11 cellular contexts compared by ENCODE assay signal in the genomic region with DNA sequence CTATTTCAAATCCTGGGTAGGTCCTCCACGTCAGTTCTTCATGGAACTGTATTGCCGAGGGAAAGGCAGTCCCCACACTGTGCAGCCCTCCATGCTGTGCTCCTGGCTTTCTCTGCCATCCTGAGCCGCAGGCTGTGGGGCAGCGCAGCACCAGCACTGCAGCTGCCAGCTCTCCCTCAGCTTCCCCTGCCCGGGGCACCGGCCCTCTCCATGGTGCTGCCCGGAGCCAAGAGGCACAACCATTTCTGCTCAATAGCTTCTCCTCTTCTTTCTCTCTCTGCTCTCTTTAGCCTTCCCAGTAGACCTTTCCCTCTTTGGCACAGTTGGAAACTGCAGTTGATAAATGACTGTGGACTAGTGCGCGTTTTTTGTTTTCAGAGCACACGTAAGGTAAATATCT. TPM values are rescaled to one million over a fixed set of nuclear protein-coding genes. Genes with fewer than 3 reads are reported as not detected.
DNase-seq lines count a peak whose midpoint lies in the region; ATAC-seq and TF ChIP-seq lines count a peak whose summit lies in the region.
"Had no signal": no experiment of that assay in that cellular context is flagged by ENCODE, and none has a peak within 500 bp of the region (broad histone marks: within the 10 kb centered on the region; RNA-seq: fewer than 3 reads in every experiment).

No MANE protein-coding gene starts in this region.

- peak overlapping the region in 6 of 11 experiments; percentile 39 to 82 (median 78); a peak in 10 of 22 replicates for H3K4me2 ChIP-seq in BLaER1 treated with 17β-estradiol and CSF1 and Interleukin-3, amounts not matched to agents 10 nM and 100 nM
- H3K4me2 ChIP-seq in neuronal stem cell (ENCODE audit: insufficient read depth, low read length, poor library complexity, severe bottlenecking), result no peak overlapping the region

- H3K36me3 Mint-ChIP-seq in T-cell, result peaks cover 45% of the 10 kb centered on the region

- no peaks in the 10 kb centered on the region for H3K9me3 Mint-ChIP-seq in T-cell

- no peak overlapping the region for H3K27ac ChIP-seq in BLaER1 treated with 17β-estradiol and CSF1 and Interleukin-3, amounts not matched to agents 10 nM and 100 nM
- H3K27ac ChIP-seq in cardiac muscle cell (peak overlapping the region; percentile 95), neuronal stem cell (replicated peaks; ENCODE audit: low read length) (peak overlapping the region; percentile 82)

- H3K79me1 ChIP-seq in neuronal stem cell (ENCODE audit: low read depth, low read length), result no peaks in the 10 kb centered on the region

- WGBS in neuronal stem cell (ENCODE audit: extremely low coverage in 2 of 2, insufficient read length in 2 of 2, insufficient replicate concordance in 1 of 2), 2 donors, result no CpG with 5 or more reads among the region's 10 CpGs

- H3K18ac ChIP-seq in neuronal stem cell (ENCODE audit: low read length), result no peak overlapping the region

- ATAC-seq in T-cell (replicated peaks in 1 of 4), result no peak
- ATAC-seq: stimulated activated naive CD8-positive, alpha-beta T cell treated with anti-CD3 and anti-CD28 coated beads, Interleukin-15, Interleukin-2, amounts not matched to agents 100 U/mL and 50 U/mL, for 24 hours had no signal

- peaks cover 48 to 84% (median 68%) of the 10 kb centered on the region in 11 experiments for H3K36me3 ChIP-seq in BLaER1 treated with 17β-estradiol and CSF1 and Interleukin-3, amounts not matched to agents 10 nM and 100 nM
- peaks cover 43% of the 10 kb centered on the region for H3K36me3 ChIP-seq in cardiac muscle cell
- H3K36me3 ChIP-seq in neuronal stem cell (replicated peaks in 1 of 2; ENCODE audit: control insufficient read depth in 2 of 2, insufficient read depth in 2 of 2, low read length in 2 of 2), result peaks cover 35 to 89% of the 10 kb centered on the region in 2 donors

- CTCF ChIA-PET in T-cell (lab: Charles Lee), result interaction anchor here in 1 of 2 donors (1.1 kb wide), 1 partner anchor 66 kb away, joined by 3 read pairs; no protein-coding TSS in a partner anchor

- H3K27me3 ChIP-seq in BLaER1 treated with 17β-estradiol and CSF1 and Interleukin-3, amounts not matched to agents 10 nM and 100 nM, result no peaks in the 10 kb centered on the region
- H3K27me3 ChIP-seq in cardiac muscle cell (no peaks in the 10 kb centered on the region), neuronal stem cell (ENCODE audit: control insufficient read depth in 3 of 3, insufficient read depth in 3 of 3, low read depth in 1 of 3, low read length in 3 of 3) (no peaks in the 10 kb centered on the region)

- POLR2A ChIA-PET in T-cell (lab: Charles Lee), result no interaction called here

- peak overlapping the region; percentile 35 for H2BK15ac ChIP-seq in neuronal stem cell (ENCODE audit: low read length)

- no peak overlapping the region for H4K91ac ChIP-seq in neuronal stem cell (ENCODE audit: low read depth, low read length, poor library complexity)

- H3K4me3 ChIP-seq in BLaER1 treated with 17β-estradiol and CSF1 and Interleukin-3, amounts not matched to agents 10 nM and 100 nM, result no peak overlapping the region
- no peak overlapping the region for H3K4me3 ChIP-seq in cardiac muscle cell
- no peak overlapping the region for H3K4me3 ChIP-seq in neuronal stem cell (ENCODE audit: low read length in 2 of 2)

- peak; percentile 19 for DNase-seq in LHCN-M2 (ENCODE audit: low read depth)
- no peak for DNase-seq in cardiac muscle cell (ENCODE audit: low read depth in 1 of 2, low spot score in 1 of 2)
- no peak for DNase-seq in neuronal stem cell (ENCODE audit: low spot score)
- DNase-seq in NCI-H2081 treated with DMSO at 0.1 percent for 48 hours (lab: John Stamatoyannopoulos, UW), result no peak
- DNase-seq in T-cell, result no peak
- DNase-seq in NCI-H187 (lab: John Stamatoyannopoulos, UW), result no peak
- DNase-seq in cerebellum (ENCODE audit: low spot score), result no peak
- DNase-seq: MM.1S; stimulated activated CD4-positive, alpha-beta T cell treated with anti-CD3 and anti-CD28 coated beads, Interleukin-2, amount 100 ng/mL, for 48 hours; stimulated activated naive CD8-positive, alpha-beta T cell treated with anti-CD3 and anti-CD28 coated beads, Interleukin-15, Interleukin-2, amounts not matched to agents 100 U/mL and 50 U/mL, for 24 hours had no signal

- H3K4ac ChIP-seq in neuronal stem cell (ENCODE audit: low read length), result no peak overlapping the region

- no peak overlapping the region for H3K4me3 Mint-ChIP-seq in T-cell

- no peak overlapping the region for H3K27ac Mint-ChIP-seq in T-cell

- peak overlapping the region; percentile 30 for H2BK5ac ChIP-seq in neuronal stem cell (ENCODE audit: low read length)

- no peak overlapping the region for H3K14ac ChIP-seq in neuronal stem cell (ENCODE audit: low read length)

- H3K23ac ChIP-seq in neuronal stem cell (ENCODE audit: low read depth, low read length, poor library complexity), result no peak overlapping the region

- H3K9ac ChIP-seq in BLaER1 treated with 17β-estradiol and CSF1 and Interleukin-3, amounts not matched to agents 10 nM and 100 nM, result no peak overlapping the region
- no peak overlapping the region for H3K9ac ChIP-seq in neuronal stem cell (ENCODE audit: low read depth, low read length, poor library complexity)

- no peak overlapping the region for H2AFZ ChIP-seq in neuronal stem cell (ENCODE audit: low read length)

- no peak for TF ChIP-seq CTCF in cardiac muscle cell (IDR thresholded peaks at IDR 0.05; ENCODE audit: low read depth, low read length)

- H3K9me3 ChIP-seq in BLaER1 treated with 17β-estradiol and CSF1 and Interleukin-3, amounts not matched to agents 10 nM and 100 nM (replicated peaks in 1 of 11), result no peaks in the 10 kb centered on the region
- no peaks in the 10 kb centered on the region for H3K9me3 ChIP-seq in cardiac muscle cell (ENCODE audit: low read depth)
- no peaks in the 10 kb centered on the region for H3K9me3 ChIP-seq in neuronal stem cell (replicated peaks in 1 of 2; ENCODE audit: control insufficient read depth in 2 of 2, insufficient read depth in 1 of 2, low read depth in 1 of 2, low read length in 2 of 2)

- no peak overlapping the region for H4K8ac ChIP-seq in neuronal stem cell (ENCODE audit: low read depth, low read length)

- no peaks in the 10 kb centered on the region for H3K27me3 Mint-ChIP-seq in T-cell

- no peak overlapping the region for H2BK120ac ChIP-seq in neuronal stem cell (ENCODE audit: low read depth, low read length)

- peaks cover 19 to 32% (median 26%) of the 10 kb centered on the region in 10 experiments for H3K4me1 ChIP-seq in BLaER1 treated with 17β-estradiol and CSF1 and Interleukin-3, amounts not matched to agents 10 nM and 100 nM
- H3K4me1 ChIP-seq in cardiac muscle cell (ENCODE audit: low read depth) (peaks cover 17% of the 10 kb centered on the region), neuronal stem cell (ENCODE audit: control insufficient read depth in 2 of 2, insufficient read depth in 1 of 2, low read depth in 1 of 2, low read length in 2 of 2) (peaks cover 4 to 16% of the 10 kb centered on the region in 2 donors)

- H2AK5ac ChIP-seq in neuronal stem cell (ENCODE audit: low read depth, low read length), result peak overlapping the region; percentile 42

- H3K4me1 Mint-ChIP-seq in T-cell, result peaks cover 0 to 4% (median 0%) of the 10 kb centered on the region in 3 donors

- H2BK12ac ChIP-seq in neuronal stem cell (ENCODE audit: low read length), result no peak overlapping the region

- peaks cover 0 to 57% (median 26%) of the 10 kb centered on the region in 11 experiments; a peak in 16 of 22 replicates for H4K20me1 ChIP-seq in BLaER1 treated with 17β-estradiol and CSF1 and Interleukin-3, amounts not matched to agents 10 nM and 100 nM

RNA-seq across cellular contexts. Expression of gene ANKRD23, which starts 12.1 kb away (rescaled TPM):
- total RNA-seq in LHCN-M2 (2014; rRNA removed) (1.0 and 2.6 TPM in 2 replicates), cardiac muscle cell (4.8 and 11.0 TPM in 2 replicates), T-cell (10 to 100 TPM; 10.1 to 19.5 (median 16.4) TPM), cerebellum (8.0 TPM)
- polyA plus RNA-seq in LHCN-M2 (2012), result 0.34 TPM
- 2.5 and 3.3 TPM in 2 replicates for polyA plus RNA-seq in cardiac muscle cell
- 2.3 TPM for polyA plus RNA-seq in neuronal stem cell (2013, experiment 1 of 2)
- polyA plus RNA-seq in neuronal stem cell (2013, experiment 2 of 2), result 1.9 TPM

RNA-seq across cellular contexts. Expression of gene CNNM3, which starts 15.6 kb away (rescaled TPM):
- total RNA-seq in LHCN-M2 (2014; rRNA removed), result 3.2 and 3.4 TPM in 2 replicates
- 3.7 TPM for polyA plus RNA-seq in LHCN-M2 (2012)
- total RNA-seq in cardiac muscle cell, result 15.2 and 18.9 TPM in 2 replicates
- 37.6 and 46.6 TPM in 2 replicates for polyA plus RNA-seq in cardiac muscle cell
- polyA plus RNA-seq in neuronal stem cell (2013, experiment 1 of 2), result 13.3 TPM
- polyA plus RNA-seq in neuronal stem cell (2013, experiment 2 of 2), result 13.5 TPM
- 10 to 100 TPM; 44.2 to 55.3 (median 48.0) TPM for total RNA-seq in T-cell
- 16.1 TPM for total RNA-seq in cerebellum

RNA-seq across cellular contexts. Expression of gene ANKRD39, which starts 26.1 kb away (rescaled TPM):
- 13.2 and 18.4 TPM in 2 replicates for total RNA-seq in LHCN-M2 (2014; rRNA removed)
- 15.2 TPM for polyA plus RNA-seq in LHCN-M2 (2012)
- total RNA-seq in cardiac muscle cell, result 15.4 and 27.8 TPM in 2 replicates
- polyA plus RNA-seq in cardiac muscle cell, result 32.1 and 32.3 TPM in 2 replicates
- polyA plus RNA-seq in neuronal stem cell (2013, experiment 1 of 2), result 10.5 TPM
- polyA plus RNA-seq in neuronal stem cell (2013, experiment 2 of 2), result 9.7 TPM
- 10 to 100 TPM; 16.9 to 25.0 (median 19.2) TPM for total RNA-seq in T-cell
- total RNA-seq in cerebellum, result 13.2 TPM

RNA-seq across cellular contexts. Expression of gene SEMA4C, which starts 38.2 kb away (rescaled TPM):
- total RNA-seq in LHCN-M2 (2014; rRNA removed), result 91.4 and 118 TPM in 2 replicates
- 18.2 TPM for polyA plus RNA-seq in LHCN-M2 (2012)
- total RNA-seq in cardiac muscle cell, result 45.7 and 53.6 TPM in 2 replicates
- 27.9 and 31.1 TPM in 2 replicates for polyA plus RNA-seq in cardiac muscle cell
- polyA plus RNA-seq in neuronal stem cell (2013, experiment 1 of 2), result 40.1 TPM
- 39.2 TPM for polyA plus RNA-seq in neuronal stem cell (2013, experiment 2 of 2)
- total RNA-seq in T-cell, result 10 to 100 TPM; 36.3 to 89.0 (median 72.3) TPM
- 51.0 TPM for total RNA-seq in cerebellum

Comparison
In these comparisons a context has a peak if more than half of its experiments do, and no peak if none do; other contexts are left out.
1. H3K27ac ChIP-seq: peak in cardiac muscle cell (single experiment) and neuronal stem cell (single experiment); none in BLaER1 treated with 17β-estradiol and CSF1 and Interleukin-3, amounts not matched to agents 10 nM and 100 nM (0 of 11).